ENCODE assay signal across 34 cellular contexts in the genomic region with DNA sequence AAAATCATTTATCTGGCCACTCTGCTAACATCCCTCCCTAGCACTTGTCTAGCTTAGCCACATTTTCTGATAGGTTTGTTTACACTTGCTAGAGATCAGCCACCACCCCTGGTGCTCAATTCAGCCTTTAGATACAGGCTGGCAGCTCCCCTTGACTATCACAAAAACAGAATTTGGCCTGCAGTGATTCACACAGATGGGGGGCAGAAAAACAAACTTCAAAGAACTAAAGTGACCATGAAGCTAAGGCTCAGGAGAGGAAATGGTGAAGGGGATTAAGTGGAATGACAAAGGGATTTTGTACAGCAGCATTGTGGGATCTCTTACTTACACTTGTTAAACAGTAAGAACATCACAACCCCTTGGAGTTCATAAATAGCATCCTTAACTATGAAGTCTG.
DNase-seq lines count a peak whose midpoint lies in the region; ATAC-seq and TF ChIP-seq lines count a peak whose summit lies in the region.
"Had no signal": no experiment of that assay in that cellular context is flagged by ENCODE, and none has a peak within 500 bp of the region (broad histone marks: within the 10 kb centered on the region; RNA-seq: fewer than 3 reads in every experiment).

No MANE protein-coding gene starts in this region.

- H3K4me3 ChIP-seq in HUES64 (ENCODE audit: low read length) = no peak overlapping the region
- no peak overlapping the region for H3K4me3 ChIP-seq in mesodermal cell (ENCODE audit: extremely low read depth, insufficient read depth, low read length, poor library complexity, severe bottlenecking)
- no peak overlapping the region for H3K4me3 ChIP-seq in mucosa of descending colon
- H3K4me3 ChIP-seq: left ventricle myocardium inferior, MG63, PC-9, smooth muscle cell, suprapubic skin, upper lobe of right lung had no signal

- POLR2A ChIA-PET in MCF 10A (lab: Yijun Ruan, JAX) = no interaction called here

- no TSS peak for BruUV-seq in MCF 10A (replicated peaks; lab: Mats Ljungman, UMichigan)

- H3K4me1 ChIP-seq in HUES64 (ENCODE audit: insufficient read depth, low read length) (peaks cover 38% of the 10 kb centered on the region; the same call in 1 of the 2 replicates), mesodermal cell (ENCODE audit: control insufficient read depth, insufficient read depth, low read length, poor library complexity, severe bottlenecking) (no peaks in the 10 kb centered on the region), mucosa of descending colon (ENCODE audit: low read depth) (no peaks in the 10 kb centered on the region)
- H3K4me1 ChIP-seq: left ventricle myocardium inferior, suprapubic skin, upper lobe of right lung had no signal

- DNase-seq in NCI-H146 (lab: John Stamatoyannopoulos, UW) (peak; percentile 5), NCI-H146 treated with DMSO at 0.1 percent for 48 hours (lab: John Stamatoyannopoulos, UW; ENCODE audit: unreplicated experiment) (no peak), ecto neural progenitor cell (ENCODE audit: low spot score) (peak; percentile 54), mucosa of descending colon (no peak), MCF 10A (ENCODE audit: unreplicated experiment) (no peak), inferior parietal cortex (ENCODE audit: extremely low spot score) (no peak)
- DNase-seq: 8988T; activated CD4-positive, alpha-beta T cell treated with anti-CD3 and anti-CD28 coated beads, Interleukin-2, amount 50 U/mL, for 4 hours; activated naive CD4-positive, alpha-beta T cell; activated T-cell treated with anti-CD3 and anti-CD28 coated beads, Interleukin-2, amount 50 U/mL, for 72 hours; cerebellar nuclear complex; DMS79 treated with DMSO at 0.1 percent for 48 hours; GF-D8; hippocampal formation; KG1; left ventricle myocardium inferior; mesenchymal stem cell; MG63; NCI-H1105 treated with DMSO at 0.1 percent for 48 hours; NCI-H2081 treated with DMSO at 0.1 percent for 48 hours; NCI-H446; NK-92 treated with Interleukin-12 subunit alpha and Interleukin-12 subunit beta, amount 100 ng/mL, for 24 hours; PC-9; right cardiac atrium; SK-N-SH; stimulated activated naive CD4-positive, alpha-beta T cell; upper lobe of right lung had no signal

- intact Hi-C loops in mucosa of descending colon (cut with DNase I, micrococcal nuclease) (no loop called here), MCF 10A (cut with micrococcal nuclease) (no loop called here)

- no peak for ATAC-seq in mucosa of descending colon
- ATAC-seq: activated T-cell treated with anti-CD3 and anti-CD28 coated beads, Interleukin-2, amount 50 U/mL, for 72 hours; right cardiac atrium; upper lobe of right lung had no signal

- H3K9me3 Mint-ChIP-seq in MCF 10A (ENCODE audit: unreplicated experiment) = peaks cover 7% of the 10 kb centered on the region

- H3K9me3 ChIP-seq in HUES64 (ENCODE audit: insufficient read depth, low read depth, low read length) (0 out of 2 replicates have a peak, but pooled peaks cover 3% of the 10 kb centered on the region), mesodermal cell (ENCODE audit: control insufficient read depth, low read length) (no peaks in the 10 kb centered on the region), mucosa of descending colon (no peaks in the 10 kb centered on the region)
- H3K9me3 ChIP-seq: MG63, SK-N-SH, upper lobe of right lung had no signal

- no peak for TF ChIP-seq CTCF in mucosa of descending colon (IDR thresholded peaks at IDR 0.05)
- TF ChIP-seq CTCF in MCF 10A (IDR thresholded peaks at IDR 0.05; ENCODE audit: unreplicated experiment) = no peak

- H3K36me3 ChIP-seq in HUES64 (ENCODE audit: insufficient read depth, low read length) = no peaks in the 10 kb centered on the region
- H3K36me3 ChIP-seq in mesodermal cell (ENCODE audit: control insufficient read depth, insufficient read depth, low read length) = no peaks in the 10 kb centered on the region
- H3K36me3 ChIP-seq in mucosa of descending colon (ENCODE audit: low read depth) = no peaks in the 10 kb centered on the region
- H3K36me3 ChIP-seq: left ventricle myocardium inferior, MG63, suprapubic skin, upper lobe of right lung had no signal

- no peaks in the 10 kb centered on the region for H3K36me3 Mint-ChIP-seq in MCF 10A (ENCODE audit: insufficient read depth, unreplicated experiment)
- H3K36me3 Mint-ChIP-seq: brain, CD14-positive monocyte had no signal

- H3K27ac Mint-ChIP-seq in MCF 10A (ENCODE audit: low read depth, unreplicated experiment) = no peak overlapping the region
- H3K27ac Mint-ChIP-seq: activated T-cell treated with anti-CD3 and anti-CD28 coated beads, Interleukin-2, amount 50 U/mL, for 72 hours; brain; CD14-positive monocyte; T-helper 1 cell treated with Interleukin-12 subunit alpha and Interleukin-12 subunit beta and Interleukin-4 antibody, amounts not matched to agents 30 μg/mL and 1 μg/mL, for 36 hours had no signal

- no peak overlapping the region for H3K4me3 Mint-ChIP-seq in MCF 10A (ENCODE audit: unreplicated experiment)
- H3K4me3 Mint-ChIP-seq: activated T-cell treated with anti-CD3 and anti-CD28 coated beads, Interleukin-2, amount 50 U/mL, for 72 hours; brain; CD14-positive monocyte; T-helper 1 cell treated with Interleukin-12 subunit alpha and Interleukin-12 subunit beta and Interleukin-4 antibody, amounts not matched to agents 30 μg/mL and 1 μg/mL, for 36 hours had no signal

- CTCF ChIA-PET in MCF 10A (lab: Yijun Ruan, JAX) = no interaction called here

- H3K4me1 Mint-ChIP-seq in MCF 10A (ENCODE audit: insufficient read depth, unreplicated experiment) = peaks cover 6% of the 10 kb centered on the region
- H3K4me1 Mint-ChIP-seq: CD14-positive monocyte had no signal

- H3K27ac ChIP-seq in HUES64 (ENCODE audit: low read depth, low read length) (peak overlapping the region; percentile 60), mesodermal cell (ENCODE audit: low read depth, low read length, severe bottlenecking) (peak overlapping the region; percentile 26)
- H3K27ac ChIP-seq: left ventricle myocardium inferior, PC-9, suprapubic skin, upper lobe of right lung had no signal

- H3K9ac ChIP-seq in HUES64 (ENCODE audit: low read depth, low read length) = no peak overlapping the region
- H3K9ac ChIP-seq: SK-N-SH had no signal

- peaks cover 44% of the 10 kb centered on the region; the same call in 1 of the 2 replicates for H3K27me3 ChIP-seq in HUES64 (ENCODE audit: insufficient read depth, low read length)
- H3K27me3 ChIP-seq: MG63, suprapubic skin, upper lobe of right lung had no signal

- no peaks in the 10 kb centered on the region for H3K27me3 Mint-ChIP-seq in MCF 10A (ENCODE audit: insufficient read depth, unreplicated experiment)

Comparison
In these comparisons a context has a peak if more than half of its experiments do, and no peak if none do; other contexts are left out.
1. DNase-seq: peak in NCI-H146 (single experiment) and ecto neural progenitor cell (single experiment); none in NCI-H146 treated with DMSO at 0.1 percent for 48 hours (single experiment), mucosa of descending colon (0 of 3), MCF 10A (single experiment) and inferior parietal cortex (single experiment).